ENCODE assay signal across 13 cellular contexts in genomic region chr1:145785481-145785880, GRCh38. TPM values are rescaled to one million over a fixed set of nuclear protein-coding genes. Genes with fewer than 3 reads are reported as not detected.
A peak's percentile ranks its signal among the peaks of the same experiment; 100 is the strongest.
DNase-seq lines count a peak whose midpoint lies in the region; ATAC-seq and TF ChIP-seq lines count a peak whose summit lies in the region.
"Had no signal": no experiment of that assay in that cellular context is flagged by ENCODE, and none has a peak within 500 bp of the region (broad histone marks: within the 10 kb centered on the region; RNA-seq: fewer than 3 reads in every experiment).

No MANE protein-coding gene starts in this region.

- H3K9me3 Mint-ChIP-seq in Caco-2 (ENCODE audit: unreplicated experiment), result no peaks in the 10 kb centered on the region
- H3K9me3 Mint-ChIP-seq in HFFc6, result no peaks in the 10 kb centered on the region
- no peaks in the 10 kb centered on the region for H3K9me3 Mint-ChIP-seq in natural killer cell treated with Interleukin-12 subunit alpha and Interleukin-12 subunit beta and Interleukin-15 and Interleukin-18, amount 100 ng/mL, for 72 hours
- no peaks in the 10 kb centered on the region for H3K9me3 Mint-ChIP-seq in naive thymus-derived CD4-positive, alpha-beta T cell

- TF ChIP-seq CTCF in Caco-2 (IDR thresholded peaks at IDR 0.05; ENCODE audit: insufficient read depth in 1 of 2, low read depth in 1 of 2, low read length in 1 of 2, severe bottlenecking in 1 of 2, unreplicated experiment in 1 of 2), result no peak
- TF ChIP-seq CTCF in HFFc6 (IDR thresholded peaks at IDR 0.05), result no peak

- no peak overlapping the region for H3K27ac ChIP-seq in naive thymus-derived CD4-positive, alpha-beta T cell (ENCODE audit: low read depth, low read length)
- H3K27ac ChIP-seq: C4-2B had no signal

- DNase-seq in Caco-2, result no peak
- DNase-seq in HFFc6, result no peak
- peak; percentile 29 to 57 for DNase-seq in dermis microvascular lymphatic vessel endothelial cell (ENCODE audit: low read depth in 2 of 2)
- DNase-seq in natural killer cell treated with Interleukin-12 subunit alpha and Interleukin-12 subunit beta and Interleukin-15 and Interleukin-18, amount 100 ng/mL, for 72 hours (ENCODE audit: low spot score), result no peak
- DNase-seq in naive thymus-derived CD4-positive, alpha-beta T cell, result no peak
- DNase-seq: effector CD4-positive, alpha-beta T cell; NCI-H2081 treated with DMSO at 0.1 percent for 48 hours; occipital lobe; Right ventricle myocardium superior had no signal

- H3K9me3 ChIP-seq in Caco-2, result no peaks in the 10 kb centered on the region
- no peaks in the 10 kb centered on the region for H3K9me3 ChIP-seq in naive thymus-derived CD4-positive, alpha-beta T cell (ENCODE audit: control insufficient read depth in 2 of 3, low read length in 3 of 3)

- CTCF ChIA-PET in Caco-2 (lab: Charles Lee), result no interaction called here
- CTCF ChIA-PET in naive thymus-derived CD4-positive, alpha-beta T cell (lab: Charles Lee), result no interaction called here

- H3K36me3 ChIP-seq in Caco-2 (ENCODE audit: control insufficient read depth, insufficient read depth, low read length), result no peaks in the 10 kb centered on the region; the same call in 1 of the 2 replicates
- H3K36me3 ChIP-seq in naive thymus-derived CD4-positive, alpha-beta T cell (ENCODE audit: control insufficient read depth in 2 of 3, insufficient read depth in 3 of 3, low read length in 3 of 3), result peaks cover 0 to 14% (median 0%) of the 10 kb centered on the region in 3 experiments

- ATAC-seq in natural killer cell treated with Interleukin-12 subunit alpha and Interleukin-12 subunit beta and Interleukin-15 and Interleukin-18, amount 100 ng/mL, for 72 hours, result peak; percentile 57 to 80
- ATAC-seq in naive thymus-derived CD4-positive, alpha-beta T cell, result no peak
- ATAC-seq in GM21576 (IDR thresholded peaks at IDR 0.05; ENCODE audit: unreplicated experiment) (no peak), GM21526 (IDR thresholded peaks at IDR 0.05; ENCODE audit: low FRiP score, unreplicated experiment) (no peak), HG03280 (IDR thresholded peaks at IDR 0.05; ENCODE audit: unreplicated experiment) (no peak)

- no peak overlapping the region for H3K4me3 ChIP-seq in Caco-2 (ENCODE audit: low read depth, low read length)
- H3K4me3 ChIP-seq in naive thymus-derived CD4-positive, alpha-beta T cell (ENCODE audit: low read length), result no peak overlapping the region

- intact Hi-C loops in Caco-2 (cut with micrococcal nuclease; ENCODE audit: unreplicated experiment), result no loop called here
- intact Hi-C loops in naive thymus-derived CD4-positive, alpha-beta T cell (cut with micrococcal nuclease), result no loop called here

- H3K4me1 Mint-ChIP-seq in Caco-2 (ENCODE audit: low read depth, unreplicated experiment), result peaks cover 41% of the 10 kb centered on the region
- H3K4me1 Mint-ChIP-seq in HFFc6 (ENCODE audit: low read depth), result peaks cover 65% of the 10 kb centered on the region
- H3K4me1 Mint-ChIP-seq in natural killer cell treated with Interleukin-12 subunit alpha and Interleukin-12 subunit beta and Interleukin-15 and Interleukin-18, amount 100 ng/mL, for 72 hours (ENCODE audit: low read depth in 2 of 2), result peaks cover 17 to 34% of the 10 kb centered on the region in 2 donors
- peaks cover 16 to 33% (median 27%) of the 10 kb centered on the region in 7 donors for H3K4me1 Mint-ChIP-seq in naive thymus-derived CD4-positive, alpha-beta T cell

- H3K27ac Mint-ChIP-seq in Caco-2 (ENCODE audit: unreplicated experiment), result peak overlapping the region; percentile 24
- H3K27ac Mint-ChIP-seq in HFFc6, result 0 out of 2 replicates have a peak overlapping the region, but pooled peaks have one; percentile 16
- peak overlapping the region; percentile 56 to 84 for H3K27ac Mint-ChIP-seq in natural killer cell treated with Interleukin-12 subunit alpha and Interleukin-12 subunit beta and Interleukin-15 and Interleukin-18, amount 100 ng/mL, for 72 hours
- H3K27ac Mint-ChIP-seq in naive thymus-derived CD4-positive, alpha-beta T cell, result no peak overlapping the region

- peaks cover 51% of the 10 kb centered on the region for H3K4me1 ChIP-seq in Caco-2
- peaks cover 0 to 5% of the 10 kb centered on the region in 2 donors for H3K4me1 ChIP-seq in naive thymus-derived CD4-positive, alpha-beta T cell (ENCODE audit: control insufficient read depth in 2 of 2, insufficient read depth in 2 of 2, low read length in 2 of 2)

- H3K36me3 Mint-ChIP-seq in Caco-2 (ENCODE audit: insufficient read depth, unreplicated experiment) (peaks cover 17% of the 10 kb centered on the region), HFFc6 (ENCODE audit: low read depth) (peaks cover 41% of the 10 kb centered on the region)
- H3K36me3 Mint-ChIP-seq in natural killer cell treated with Interleukin-12 subunit alpha and Interleukin-12 subunit beta and Interleukin-15 and Interleukin-18, amount 100 ng/mL, for 72 hours, result peaks cover 4% of the 10 kb centered on the region
- peaks cover 8 to 37% (median 26%) of the 10 kb centered on the region in 5 donors for H3K36me3 Mint-ChIP-seq in naive thymus-derived CD4-positive, alpha-beta T cell

- H3K27me3 Mint-ChIP-seq in Caco-2 (ENCODE audit: insufficient read depth, unreplicated experiment) (no peaks in the 10 kb centered on the region), HFFc6 (ENCODE audit: insufficient read depth) (peaks cover 2% of the 10 kb centered on the region; the same call in 1 of the 2 replicates)
- H3K27me3 Mint-ChIP-seq in natural killer cell treated with Interleukin-12 subunit alpha and Interleukin-12 subunit beta and Interleukin-15 and Interleukin-18, amount 100 ng/mL, for 72 hours, result no peaks in the 10 kb centered on the region
- H3K27me3 Mint-ChIP-seq in naive thymus-derived CD4-positive, alpha-beta T cell, result no peaks in the 10 kb centered on the region

- no TSS peak for BruUV-seq in Caco-2 (replicated peaks; lab: Mats Ljungman, UMichigan)

- POLR2A ChIA-PET in Caco-2 (lab: Charles Lee), result no interaction called here
- POLR2A ChIA-PET in naive thymus-derived CD4-positive, alpha-beta T cell (lab: Charles Lee), result no interaction called here

- no peak overlapping the region for H3K4me3 Mint-ChIP-seq in Caco-2 (ENCODE audit: unreplicated experiment)
- no peak overlapping the region for H3K4me3 Mint-ChIP-seq in HFFc6
- no peak overlapping the region for H3K4me3 Mint-ChIP-seq in natural killer cell treated with Interleukin-12 subunit alpha and Interleukin-12 subunit beta and Interleukin-15 and Interleukin-18, amount 100 ng/mL, for 72 hours
- peak overlapping the region in 3 of 10 donors; percentile 33 to 55 (median 35) for H3K4me3 Mint-ChIP-seq in naive thymus-derived CD4-positive, alpha-beta T cell

- H3K27me3 ChIP-seq in Caco-2 (replicated peaks; ENCODE audit: control insufficient read depth, insufficient read depth, low read length), result no peaks in the 10 kb centered on the region
- H3K27me3 ChIP-seq in naive thymus-derived CD4-positive, alpha-beta T cell (ENCODE audit: control insufficient read depth in 2 of 2, insufficient read depth in 2 of 2, low read length in 2 of 2), result no peaks in the 10 kb centered on the region

RNA-seq across cellular contexts. Expression of gene RNF115, which starts 38.4 kb away (rescaled TPM):
- total RNA-seq in Caco-2 (2022), result 16.6 and 17.5 TPM in 2 replicates
- total RNA-seq in HFFc6 (2021; fragmentation: NEBNext Ultra II Directional; extraction: Animal tissue kit (Norgen Biotek cat#: 25700)), result 10 to 100 TPM; 14.0 to 23.0 (median 21.2) TPM
- 10.4 and 12.8 TPM in 2 replicates for total RNA-seq in dermis microvascular lymphatic vessel endothelial cell
- total RNA-seq in natural killer cell treated with Interleukin-12 subunit alpha and Interleukin-12 subunit beta and Interleukin-15 and Interleukin-18, amount 100 ng/mL, for 72 hours, result 10 to 100 TPM; 22.9 to 36.0 TPM
- total RNA-seq in naive thymus-derived CD4-positive, alpha-beta T cell, result 10 to 100 TPM; 11.4 to 17.3 (median 15.6) TPM
- polyA plus RNA-seq in naive thymus-derived CD4-positive, alpha-beta T cell, result 1 to 10 TPM; 3.7 to 4.5 TPM

RNA-seq across cellular contexts. Expression of gene POLR3C, which starts 38.5 kb away (rescaled TPM):
- 48.0 and 48.8 TPM in 2 replicates for total RNA-seq in Caco-2 (2022)
- 10 to 100 TPM; 31.4 to 39.1 (median 35.1) TPM for total RNA-seq in HFFc6 (2021; fragmentation: NEBNext Ultra II Directional; extraction: Animal tissue kit (Norgen Biotek cat#: 25700))
- 21.2 and 25.7 TPM in 2 replicates for total RNA-seq in dermis microvascular lymphatic vessel endothelial cell
- total RNA-seq in natural killer cell treated with Interleukin-12 subunit alpha and Interleukin-12 subunit beta and Interleukin-15 and Interleukin-18, amount 100 ng/mL, for 72 hours, result 10 to 100 TPM; 51.4 to 87.4 TPM
- total RNA-seq in naive thymus-derived CD4-positive, alpha-beta T cell, result 10 to 100 TPM; 22.0 to 44.4 (median 32.5) TPM
- polyA plus RNA-seq in naive thymus-derived CD4-positive, alpha-beta T cell, result 10 to 100 TPM; 45.7 to 48.9 TPM

RNA-seq across cellular contexts. Expression of gene NUDT17, which starts 59.9 kb away (rescaled TPM):
- total RNA-seq in Caco-2 (2022) (4.8 and 6.4 TPM in 2 replicates), dermis microvascular lymphatic vessel endothelial cell (1.9 and 2.8 TPM in 2 replicates)
- 1 to 10 TPM; 2.4 to 4.5 (median 3.6) TPM for total RNA-seq in HFFc6 (2021; fragmentation: NEBNext Ultra II Directional; extraction: Animal tissue kit (Norgen Biotek cat#: 25700))
- 1 to 10 TPM; 4.8 to 5.6 TPM for total RNA-seq in natural killer cell treated with Interleukin-12 subunit alpha and Interleukin-12 subunit beta and Interleukin-15 and Interleukin-18, amount 100 ng/mL, for 72 hours
- total RNA-seq in naive thymus-derived CD4-positive, alpha-beta T cell, result 1 to 10 TPM; 2.9 to 6.7 (median 3.4) TPM
- polyA plus RNA-seq in naive thymus-derived CD4-positive, alpha-beta T cell, result 1 to 10 TPM; 5.7 to 7.6 TPM

Comparison
In these comparisons a context has a peak if more than half of its experiments do, and no peak if none do; other contexts are left out.
1. DNase-seq: peak in dermis microvascular lymphatic vessel endothelial cell (2 of 2); none in Caco-2 (0 of 2), HFFc6 (single experiment), natural killer cell treated with Interleukin-12 subunit alpha and Interleukin-12 subunit beta and Interleukin-15 and Interleukin-18, amount 100 ng/mL, for 72 hours (single experiment) and naive thymus-derived CD4-positive, alpha-beta T cell (0 of 9).
2. H3K27ac Mint-ChIP-seq: peak in Caco-2 (single experiment), HFFc6 (single experiment) and natural killer cell treated with Interleukin-12 subunit alpha and Interleukin-12 subunit beta and Interleukin-15 and Interleukin-18, amount 100 ng/mL, for 72 hours (2 of 2); none in naive thymus-derived CD4-positive, alpha-beta T cell (0 of 9).
3. ATAC-seq: peak in natural killer cell treated with Interleukin-12 subunit alpha and Interleukin-12 subunit beta and Interleukin-15 and Interleukin-18, amount 100 ng/mL, for 72 hours (2 of 2); none in naive thymus-derived CD4-positive, alpha-beta T cell (single experiment), GM21576 (single experiment), GM21526 (single experiment) and HG03280 (single experiment).